ENCODE assay signal across 9 cellular contexts in the genomic region with DNA sequence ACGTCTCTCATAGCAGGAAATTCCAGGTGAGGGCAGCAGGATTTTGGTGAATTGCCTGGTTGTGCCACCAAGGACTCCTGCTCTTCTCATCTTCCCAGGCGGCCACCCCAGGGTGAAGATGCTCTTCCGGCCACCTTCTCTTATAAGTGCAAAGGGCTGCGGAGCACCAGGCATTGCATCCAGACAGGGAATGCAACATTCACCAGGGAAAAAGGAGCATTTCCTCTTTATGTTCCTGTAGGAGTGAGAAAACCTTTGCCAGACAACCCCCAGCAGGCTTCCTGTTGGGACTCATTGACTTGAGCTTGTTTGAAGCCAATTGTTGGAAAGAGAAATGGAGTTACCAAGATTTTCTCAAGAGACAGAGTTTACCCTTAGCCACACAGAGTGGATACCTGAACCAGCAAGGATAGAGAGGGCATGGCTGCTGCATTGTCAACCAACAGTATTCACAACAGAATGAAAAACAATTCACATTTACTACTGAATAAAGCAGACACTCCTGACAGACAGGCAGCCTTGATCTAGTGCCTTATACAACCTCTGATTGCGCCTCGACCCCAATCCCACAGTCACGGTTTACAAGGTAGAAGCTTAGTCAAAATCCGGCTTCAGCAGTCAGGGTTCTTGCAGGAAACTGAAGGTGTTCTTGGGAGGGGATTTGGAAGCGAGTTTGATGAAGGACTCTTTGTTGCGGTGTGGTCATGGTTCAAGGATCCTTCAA. TPM values are rescaled to one million over a fixed set of nuclear protein-coding genes. Genes with fewer than 3 reads are reported as not detected.
A peak's percentile ranks its signal among the peaks of the same experiment; 100 is the strongest.
DNase-seq lines count a peak whose midpoint lies in the region; ATAC-seq and TF ChIP-seq lines count a peak whose summit lies in the region.
"Had no signal": no experiment of that assay in that cellular context is flagged by ENCODE, and none has a peak within 500 bp of the region (broad histone marks: within the 10 kb centered on the region; RNA-seq: fewer than 3 reads in every experiment).

No MANE protein-coding gene starts in this region.

- DNase-seq in CD4-positive, alpha-beta memory T cell, result peak in 2 of 5 donors; percentile 5 to 6
- DNase-seq in HL-60 (ENCODE audit: low read depth in 1 of 2, low spot score in 1 of 2) (no peak), nephron progenitor cell (no peak), omental fat pad (ENCODE audit: low spot score) (no peak), SW 1271 (lab: John Stamatoyannopoulos, UW) (no peak)
- DNase-seq in central memory CD8-positive, alpha-beta T cell (ENCODE audit: low spot score in 2 of 2), result no peak
- DNase-seq: activated gamma-delta T cell had no signal

- no peaks in the 10 kb centered on the region for H3K36me3 ChIP-seq in CD4-positive, alpha-beta memory T cell (ENCODE audit: insufficient read depth, low read length)

- ATAC-seq in central memory CD8-positive, alpha-beta T cell (replicated peaks; ENCODE audit: extremely low read depth, poor library complexity, severe bottlenecking), result no peak
- ATAC-seq in HG03469 (IDR thresholded peaks at IDR 0.05; ENCODE audit: unreplicated experiment), result no peak
- ATAC-seq in omental fat pad (ENCODE audit: low FRiP score), result no peak
- no peak for ATAC-seq in GM18511 (IDR thresholded peaks at IDR 0.05; ENCODE audit: unreplicated experiment)

- H3K27ac Mint-ChIP-seq in CD4-positive, alpha-beta memory T cell, result peak overlapping the region; percentile 88 to 95 (median 92)
- peak overlapping the region; percentile 56 for H3K27ac Mint-ChIP-seq in central memory CD8-positive, alpha-beta T cell (ENCODE audit: low read depth)
- peak overlapping the region; percentile 59 for H3K27ac Mint-ChIP-seq in nephron progenitor cell

- peaks cover 32% of the 10 kb centered on the region for H3K4me1 ChIP-seq in CD4-positive, alpha-beta memory T cell (ENCODE audit: insufficient read depth, low read length)

- H3K4me3 ChIP-seq in CD4-positive, alpha-beta memory T cell (ENCODE audit: low read length in 2 of 2), result peak overlapping the region; percentile 58 to 73
- no peak overlapping the region; the same call in 1 of the 2 replicates for H3K4me3 ChIP-seq in HL-60 (replicated peaks; ENCODE audit: insufficient read depth, low read length)

- H3K4me1 Mint-ChIP-seq in CD4-positive, alpha-beta memory T cell, result peaks cover 31 to 49% (median 36%) of the 10 kb centered on the region in 4 donors
- peaks cover 33% of the 10 kb centered on the region for H3K4me1 Mint-ChIP-seq in central memory CD8-positive, alpha-beta T cell
- H3K4me1 Mint-ChIP-seq in nephron progenitor cell, result peaks cover 50% of the 10 kb centered on the region

- H3K27me3 Mint-ChIP-seq in CD4-positive, alpha-beta memory T cell, result no peaks in the 10 kb centered on the region
- no peaks in the 10 kb centered on the region for H3K27me3 Mint-ChIP-seq in central memory CD8-positive, alpha-beta T cell
- H3K27me3 Mint-ChIP-seq in nephron progenitor cell (ENCODE audit: low read depth, poor library complexity), result peaks cover 6% of the 10 kb centered on the region

- H3K27ac ChIP-seq in CD4-positive, alpha-beta memory T cell (ENCODE audit: low read depth, low read length), result peak overlapping the region; percentile 87
- peak overlapping the region; percentile 95 for H3K27ac ChIP-seq in HL-60 (replicated peaks)

- no peaks in the 10 kb centered on the region for H3K9me3 ChIP-seq in CD4-positive, alpha-beta memory T cell (ENCODE audit: control insufficient read depth in 1 of 2, low read length in 2 of 2)

- no peaks in the 10 kb centered on the region for H3K27me3 ChIP-seq in CD4-positive, alpha-beta memory T cell (ENCODE audit: insufficient read depth, low read length)
- no peaks in the 10 kb centered on the region for H3K27me3 ChIP-seq in HL-60 (ENCODE audit: insufficient read depth, poor library complexity, severe bottlenecking)

- intact Hi-C loops in CD4-positive, alpha-beta memory T cell (cut with micrococcal nuclease), result loop anchor here (2.0 to 5.0 kb wide), 2 partner anchors 13 to 101 kb away; partner anchors contain the start of gene TUBGCP3

- H3K4me3 Mint-ChIP-seq in CD4-positive, alpha-beta memory T cell, result peak overlapping the region; percentile 80 to 95 (median 90)
- peak overlapping the region; percentile 79 for H3K4me3 Mint-ChIP-seq in central memory CD8-positive, alpha-beta T cell
- H3K4me3 Mint-ChIP-seq in nephron progenitor cell, result peak overlapping the region; percentile 77

- TF ChIP-seq CTCF in HL-60 (IDR thresholded peaks at IDR 0.05; ENCODE audit: insufficient read depth, low read length) (no peak), nephron progenitor cell (IDR thresholded peaks at IDR 0.05) (no peak), omental fat pad (IDR thresholded peaks at IDR 0.05) (no peak)

- POLR2A ChIA-PET in CD4-positive, alpha-beta memory T cell (lab: Charles Lee; ENCODE audit: partially characterized antibody), result no interaction called here

- peaks cover 0 to 10% of the 10 kb centered on the region in 2 donors for H3K36me3 Mint-ChIP-seq in CD4-positive, alpha-beta memory T cell
- H3K36me3 Mint-ChIP-seq in central memory CD8-positive, alpha-beta T cell (ENCODE audit: insufficient read depth), result peaks cover 11% of the 10 kb centered on the region
- no peaks in the 10 kb centered on the region for H3K36me3 Mint-ChIP-seq in nephron progenitor cell (ENCODE audit: low read depth)

- CTCF ChIA-PET in CD4-positive, alpha-beta memory T cell (lab: Charles Lee; ENCODE audit: partially characterized antibody), result interaction anchor here (1.7 kb wide), 2 partner anchors 47 to 48 kb away, joined by 5 to 6 read pairs; no protein-coding TSS in a partner anchor

- H3K9me3 Mint-ChIP-seq in CD4-positive, alpha-beta memory T cell, result no peaks in the 10 kb centered on the region
- H3K9me3 Mint-ChIP-seq in central memory CD8-positive, alpha-beta T cell, result no peaks in the 10 kb centered on the region
- H3K9me3 Mint-ChIP-seq in nephron progenitor cell, result no peaks in the 10 kb centered on the region

RNA-seq across cellular contexts. Expression of gene ATP11A, which starts 1.8 kb away (rescaled TPM):
- total RNA-seq in CD4-positive, alpha-beta memory T cell, result 10 to 100 TPM; 50.2 to 50.5 TPM
- 10 to 100 TPM in 1 of 2 donors, 1 to 10 TPM in 1; 1.1 to 11.2 TPM for polyA plus RNA-seq in CD4-positive, alpha-beta memory T cell
- 10 to 100 TPM; 32.8 to 61.4 (median 45.7) TPM for total RNA-seq in omental fat pad
